ENCODE assay signal across 1 cellular context in genomic region chr9:98333703-98334582, GRCh38.
TF ChIP-seq lines count a peak whose summit lies in the region.

No MANE protein-coding gene starts in this region.

TF ChIP-seq in K562, 482 proteins besides CTCF, POLR2A, EP300 and RAD21 (continued from another document and continues in another):
- TF ChIP-seq, protein P1, sequence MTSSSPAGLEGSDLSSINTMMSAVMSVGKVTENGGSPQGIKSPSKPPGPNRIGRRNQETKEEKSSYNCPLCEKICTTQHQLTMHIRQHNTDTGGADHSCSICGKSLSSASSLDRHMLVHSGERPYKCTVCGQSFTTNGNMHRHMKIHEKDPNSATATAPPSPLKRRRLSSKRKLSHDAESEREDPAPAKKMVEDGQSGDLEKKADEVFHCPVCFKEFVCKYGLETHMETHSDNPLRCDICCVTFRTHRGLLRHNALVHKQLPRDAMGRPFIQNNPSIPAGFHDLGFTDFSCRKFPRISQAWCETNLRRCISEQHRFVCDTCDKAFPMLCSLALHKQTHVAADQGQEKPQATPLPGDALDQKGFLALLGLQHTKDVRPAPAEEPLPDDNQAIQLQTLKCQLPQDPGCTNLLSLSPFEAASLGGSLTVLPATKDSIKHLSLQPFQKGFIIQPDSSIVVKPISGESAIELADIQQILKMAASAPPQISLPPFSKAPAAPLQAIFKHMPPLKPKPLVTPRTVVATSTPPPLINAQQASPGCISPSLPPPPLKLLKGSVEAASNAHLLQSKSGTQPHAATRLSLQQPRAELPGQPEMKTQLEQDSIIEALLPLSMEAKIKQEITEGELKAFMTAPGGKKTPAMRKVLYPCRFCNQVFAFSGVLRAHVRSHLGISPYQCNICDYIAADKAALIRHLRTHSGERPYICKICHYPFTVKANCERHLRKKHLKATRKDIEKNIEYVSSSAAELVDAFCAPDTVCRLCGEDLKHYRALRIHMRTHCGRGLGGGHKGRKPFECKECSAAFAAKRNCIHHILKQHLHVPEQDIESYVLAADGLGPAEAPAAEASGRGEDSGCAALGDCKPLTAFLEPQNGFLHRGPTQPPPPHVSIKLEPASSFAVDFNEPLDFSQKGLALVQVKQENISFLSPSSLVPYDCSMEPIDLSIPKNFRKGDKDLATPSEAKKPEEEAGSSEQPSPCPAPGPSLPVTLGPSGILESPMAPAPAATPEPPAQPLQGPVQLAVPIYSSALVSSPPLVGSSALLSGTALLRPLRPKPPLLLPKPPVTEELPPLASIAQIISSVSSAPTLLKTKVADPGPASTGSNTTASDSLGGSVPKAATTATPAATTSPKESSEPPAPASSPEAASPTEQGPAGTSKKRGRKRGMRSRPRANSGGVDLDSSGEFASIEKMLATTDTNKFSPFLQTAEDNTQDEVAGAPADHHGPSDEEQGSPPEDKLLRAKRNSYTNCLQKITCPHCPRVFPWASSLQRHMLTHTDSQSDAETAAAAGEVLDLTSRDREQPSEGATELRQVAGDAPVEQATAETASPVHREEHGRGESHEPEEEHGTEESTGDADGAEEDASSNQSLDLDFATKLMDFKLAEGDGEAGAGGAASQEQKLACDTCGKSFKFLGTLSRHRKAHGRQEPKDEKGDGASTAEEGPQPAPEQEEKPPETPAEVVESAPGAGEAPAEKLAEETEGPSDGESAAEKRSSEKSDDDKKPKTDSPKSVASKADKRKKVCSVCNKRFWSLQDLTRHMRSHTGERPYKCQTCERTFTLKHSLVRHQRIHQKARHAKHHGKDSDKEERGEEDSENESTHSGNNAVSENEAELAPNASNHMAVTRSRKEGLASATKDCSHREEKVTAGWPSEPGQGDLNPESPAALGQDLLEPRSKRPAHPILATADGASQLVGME (CRISPR knock-in tag; IDR thresholded peaks at IDR 0.05) = no peak
- TF ChIP-seq, protein P2, sequence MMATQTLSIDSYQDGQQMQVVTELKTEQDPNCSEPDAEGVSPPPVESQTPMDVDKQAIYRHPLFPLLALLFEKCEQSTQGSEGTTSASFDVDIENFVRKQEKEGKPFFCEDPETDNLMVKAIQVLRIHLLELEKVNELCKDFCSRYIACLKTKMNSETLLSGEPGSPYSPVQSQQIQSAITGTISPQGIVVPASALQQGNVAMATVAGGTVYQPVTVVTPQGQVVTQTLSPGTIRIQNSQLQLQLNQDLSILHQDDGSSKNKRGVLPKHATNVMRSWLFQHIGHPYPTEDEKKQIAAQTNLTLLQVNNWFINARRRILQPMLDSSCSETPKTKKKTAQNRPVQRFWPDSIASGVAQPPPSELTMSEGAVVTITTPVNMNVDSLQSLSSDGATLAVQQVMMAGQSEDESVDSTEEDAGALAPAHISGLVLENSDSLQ (IDR thresholded peaks at IDR 0.05) = 0 out of 2 replicates have a peak, but pooled peaks have one; percentile 6
- TF ChIP-seq, protein P3, sequence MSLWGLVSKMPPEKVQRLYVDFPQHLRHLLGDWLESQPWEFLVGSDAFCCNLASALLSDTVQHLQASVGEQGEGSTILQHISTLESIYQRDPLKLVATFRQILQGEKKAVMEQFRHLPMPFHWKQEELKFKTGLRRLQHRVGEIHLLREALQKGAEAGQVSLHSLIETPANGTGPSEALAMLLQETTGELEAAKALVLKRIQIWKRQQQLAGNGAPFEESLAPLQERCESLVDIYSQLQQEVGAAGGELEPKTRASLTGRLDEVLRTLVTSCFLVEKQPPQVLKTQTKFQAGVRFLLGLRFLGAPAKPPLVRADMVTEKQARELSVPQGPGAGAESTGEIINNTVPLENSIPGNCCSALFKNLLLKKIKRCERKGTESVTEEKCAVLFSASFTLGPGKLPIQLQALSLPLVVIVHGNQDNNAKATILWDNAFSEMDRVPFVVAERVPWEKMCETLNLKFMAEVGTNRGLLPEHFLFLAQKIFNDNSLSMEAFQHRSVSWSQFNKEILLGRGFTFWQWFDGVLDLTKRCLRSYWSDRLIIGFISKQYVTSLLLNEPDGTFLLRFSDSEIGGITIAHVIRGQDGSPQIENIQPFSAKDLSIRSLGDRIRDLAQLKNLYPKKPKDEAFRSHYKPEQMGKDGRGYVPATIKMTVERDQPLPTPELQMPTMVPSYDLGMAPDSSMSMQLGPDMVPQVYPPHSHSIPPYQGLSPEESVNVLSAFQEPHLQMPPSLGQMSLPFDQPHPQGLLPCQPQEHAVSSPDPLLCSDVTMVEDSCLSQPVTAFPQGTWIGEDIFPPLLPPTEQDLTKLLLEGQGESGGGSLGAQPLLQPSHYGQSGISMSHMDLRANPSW (CRISPR knock-in tag; IDR thresholded peaks at IDR 0.05) = no peak
- TF ChIP-seq ARID2 (IDR thresholded peaks at IDR 0.05) (no peak), JUN (IDR thresholded peaks at IDR 0.05; ENCODE audit: borderline replicate concordance, low read depth, low read length) (peak; percentile 59; the same call in 1 of the 2 replicates), JUN (CRISPR knock-in tag; IDR thresholded peaks at IDR 0.05; ENCODE audit: borderline replicate concordance) (no peak), HDAC3 (IDR thresholded peaks at IDR 0.05; ENCODE audit: borderline replicate concordance, partially characterized antibody) (no peak), CREB1 (IDR thresholded peaks at IDR 0.05) (no peak), CREB1 (CRISPR knock-in tag; IDR thresholded peaks at IDR 0.05) (no peak), SNAPC5 (CRISPR knock-in tag; IDR thresholded peaks at IDR 0.05) (no peak), ZNF316 (IDR thresholded peaks at IDR 0.05) (no peak), CHD2 (IDR thresholded peaks at IDR 0.05; ENCODE audit: low read depth, low read length) (no peak), MXI1 (IDR thresholded peaks at IDR 0.05; ENCODE audit: low read depth, low read length) (no peak), ZNF431 (CRISPR knock-in tag; IDR thresholded peaks at IDR 0.05) (no peak), CBFA2T3 (IDR thresholded peaks at IDR 0.05) (peak; percentile 71), CHD4 (IDR thresholded peaks at IDR 0.05; ENCODE audit: insufficient read depth, insufficient replicate concordance, low read depth, low read length, poor library complexity, severe bottlenecking) (no peak), TGIF2 (CRISPR knock-in tag; IDR thresholded peaks at IDR 0.05) (no peak), SMARCC2 (IDR thresholded peaks at IDR 0.05; ENCODE audit: low read depth) (no peak), CBX1 (IDR thresholded peaks at IDR 0.05; ENCODE audit: low read depth) (no peak), ZNF76 (CRISPR knock-in tag; IDR thresholded peaks at IDR 0.05; ENCODE audit: borderline replicate concordance) (no peak), NFE2 (IDR thresholded peaks at IDR 0.05; ENCODE audit: low read depth) (no peak), RBM17 (IDR thresholded peaks at IDR 0.05; ENCODE audit: borderline replicate concordance, low read depth, low read length) (no peak), MGA (IDR thresholded peaks at IDR 0.05) (no peak), ZBTB8A (IDR thresholded peaks at IDR 0.05; ENCODE audit: partially characterized antibody) (no peak), PHF21A (IDR thresholded peaks at IDR 0.05; ENCODE audit: borderline replicate concordance, low read depth) (no peak), THRA (IDR thresholded peaks at IDR 0.05) (peak; percentile 52; the same call in 1 of the 2 replicates), MCM5 (IDR thresholded peaks at IDR 0.05; ENCODE audit: low read depth) (no peak), IRF2 (CRISPR knock-in tag; IDR thresholded peaks at IDR 0.05) (no peak), HINFP (tag; conservative IDR thresholded peaks at IDR 0.05; ENCODE audit: low read depth) (no peak), YY1 (IDR thresholded peaks at IDR 0.05; ENCODE audit: borderline replicate concordance in 1 of 3, control insufficient read depth in 1 of 3, extremely low read depth in 1 of 3, insufficient read depth in 3 of 3, insufficient read length in 1 of 3, insufficient replicate concordance in 2 of 3, low read depth in 1 of 3, low read length in 2 of 3) (no peak), TARDBP (IDR thresholded peaks at IDR 0.05) (no peak), SP2 (IDR thresholded peaks at IDR 0.05; ENCODE audit: extremely low read depth, low read depth, low read length, poor library complexity, severe bottlenecking) (no peak)
